In the genomic region with DNA sequence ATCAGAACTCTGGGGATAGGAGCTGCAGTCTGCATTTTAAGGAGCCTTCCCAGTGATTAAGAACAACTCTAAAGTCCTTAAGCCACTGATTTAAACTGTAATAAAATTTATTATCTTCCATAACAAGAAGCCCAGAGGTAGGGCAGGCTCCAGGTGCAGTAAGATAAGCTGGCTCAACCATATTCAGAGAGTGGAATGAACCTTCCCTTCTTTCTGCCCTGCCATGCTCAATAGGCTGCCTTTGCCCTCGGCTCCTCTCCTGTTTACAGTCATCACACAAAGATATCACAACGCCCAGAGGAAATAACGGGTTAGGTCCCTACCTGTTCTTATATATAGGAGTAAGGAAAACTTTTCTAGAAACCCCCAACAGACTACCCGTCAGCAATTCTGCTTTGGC, we compare ENCODE assay signal across 2 cellular contexts.
TF ChIP-seq lines count a peak whose summit lies in the region.

No MANE protein-coding gene starts in this region.

TF ChIP-seq in K562, 482 proteins besides CTCF, POLR2A, EP300 and RAD21 (continued from another document):
- TF ChIP-seq STAT5B (CRISPR knock-in tag; IDR thresholded peaks at IDR 0.05), result no peak
TF ChIP-seq in K562: peak in this region for 1.

TF ChIP-seq in SK-N-SH treated with all-trans-retinoic acid at 6 μM for 48 hours, 23 proteins besides CTCF, POLR2A, EP300 and RAD21:
- TF ChIP-seq, protein P1, sequence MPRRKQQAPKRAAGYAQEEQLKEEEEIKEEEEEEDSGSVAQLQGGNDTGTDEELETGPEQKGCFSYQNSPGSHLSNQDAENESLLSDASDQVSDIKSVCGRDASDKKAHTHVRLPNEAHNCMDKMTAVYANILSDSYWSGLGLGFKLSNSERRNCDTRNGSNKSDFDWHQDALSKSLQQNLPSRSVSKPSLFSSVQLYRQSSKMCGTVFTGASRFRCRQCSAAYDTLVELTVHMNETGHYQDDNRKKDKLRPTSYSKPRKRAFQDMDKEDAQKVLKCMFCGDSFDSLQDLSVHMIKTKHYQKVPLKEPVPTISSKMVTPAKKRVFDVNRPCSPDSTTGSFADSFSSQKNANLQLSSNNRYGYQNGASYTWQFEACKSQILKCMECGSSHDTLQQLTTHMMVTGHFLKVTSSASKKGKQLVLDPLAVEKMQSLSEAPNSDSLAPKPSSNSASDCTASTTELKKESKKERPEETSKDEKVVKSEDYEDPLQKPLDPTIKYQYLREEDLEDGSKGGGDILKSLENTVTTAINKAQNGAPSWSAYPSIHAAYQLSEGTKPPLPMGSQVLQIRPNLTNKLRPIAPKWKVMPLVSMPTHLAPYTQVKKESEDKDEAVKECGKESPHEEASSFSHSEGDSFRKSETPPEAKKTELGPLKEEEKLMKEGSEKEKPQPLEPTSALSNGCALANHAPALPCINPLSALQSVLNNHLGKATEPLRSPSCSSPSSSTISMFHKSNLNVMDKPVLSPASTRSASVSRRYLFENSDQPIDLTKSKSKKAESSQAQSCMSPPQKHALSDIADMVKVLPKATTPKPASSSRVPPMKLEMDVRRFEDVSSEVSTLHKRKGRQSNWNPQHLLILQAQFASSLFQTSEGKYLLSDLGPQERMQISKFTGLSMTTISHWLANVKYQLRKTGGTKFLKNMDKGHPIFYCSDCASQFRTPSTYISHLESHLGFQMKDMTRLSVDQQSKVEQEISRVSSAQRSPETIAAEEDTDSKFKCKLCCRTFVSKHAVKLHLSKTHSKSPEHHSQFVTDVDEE (CRISPR knock-in tag; IDR thresholded peaks at IDR 0.05), result no peak
- TF ChIP-seq TOX (CRISPR knock-in tag; IDR thresholded peaks at IDR 0.05; ENCODE audit: borderline replicate concordance) (no peak), OSR1 (CRISPR knock-in tag; IDR thresholded peaks at IDR 0.05) (no peak), ZFP30 (CRISPR knock-in tag; IDR thresholded peaks at IDR 0.05) (no peak), ZFP3 (CRISPR knock-in tag; IDR thresholded peaks at IDR 0.05) (no peak), ZNF565 (CRISPR knock-in tag; conservative IDR thresholded peaks at IDR 0.05; ENCODE audit: low read depth) (no peak), BACH2 (CRISPR knock-in tag; IDR thresholded peaks at IDR 0.05; ENCODE audit: borderline replicate concordance) (no peak)
- TF ChIP-seq, protein P2, sequence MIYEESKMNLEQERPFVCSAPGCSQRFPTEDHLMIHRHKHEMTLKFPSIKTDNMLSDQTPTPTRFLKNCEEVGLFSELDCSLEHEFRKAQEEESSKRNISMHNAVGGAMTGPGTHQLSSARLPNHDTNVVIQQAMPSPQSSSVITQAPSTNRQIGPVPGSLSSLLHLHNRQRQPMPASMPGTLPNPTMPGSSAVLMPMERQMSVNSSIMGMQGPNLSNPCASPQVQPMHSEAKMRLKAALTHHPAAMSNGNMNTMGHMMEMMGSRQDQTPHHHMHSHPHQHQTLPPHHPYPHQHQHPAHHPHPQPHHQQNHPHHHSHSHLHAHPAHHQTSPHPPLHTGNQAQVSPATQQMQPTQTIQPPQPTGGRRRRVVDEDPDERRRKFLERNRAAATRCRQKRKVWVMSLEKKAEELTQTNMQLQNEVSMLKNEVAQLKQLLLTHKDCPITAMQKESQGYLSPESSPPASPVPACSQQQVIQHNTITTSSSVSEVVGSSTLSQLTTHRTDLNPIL (CRISPR knock-in tag; IDR thresholded peaks at IDR 0.05; ENCODE audit: low read depth), result no peak
